8 cellular contexts compared by ENCODE assay signal in the genomic region with DNA sequence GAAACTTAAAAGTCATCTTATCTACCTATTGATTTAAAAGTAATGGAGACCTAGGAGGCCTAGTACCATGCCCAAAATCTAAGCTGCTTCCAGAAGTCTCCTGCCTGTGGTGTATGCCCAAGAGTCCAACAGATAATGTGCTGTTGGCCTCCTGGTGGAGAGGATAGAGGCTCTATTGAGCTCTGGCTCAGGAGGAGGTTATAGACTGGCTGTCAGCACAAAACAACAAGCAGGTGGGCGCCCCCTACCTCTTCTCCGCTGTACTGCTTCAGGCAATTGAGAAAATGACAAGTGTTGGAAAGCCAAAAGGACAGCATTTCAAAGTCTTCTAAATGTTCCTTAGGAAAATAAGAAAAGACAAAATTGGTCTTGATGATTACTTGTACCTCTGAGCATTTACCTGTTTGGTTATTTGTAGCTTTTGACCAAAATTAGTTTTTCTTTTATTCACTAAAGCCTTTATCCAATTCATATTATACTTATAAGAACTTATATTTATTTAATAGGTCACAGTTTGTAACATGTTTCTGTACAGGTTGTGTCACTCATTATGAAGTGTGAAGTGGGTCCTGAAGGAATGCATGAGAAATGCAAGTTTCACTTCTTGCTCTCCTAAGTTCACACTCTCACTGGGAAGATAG. TPM values are rescaled to one million over a fixed set of nuclear protein-coding genes. Genes with fewer than 3 reads are reported as not detected.
DNase-seq lines count a peak whose midpoint lies in the region; ATAC-seq and TF ChIP-seq lines count a peak whose summit lies in the region.

No MANE protein-coding gene starts in this region.

- no peak overlapping the region for H3K23ac ChIP-seq in neuronal stem cell (ENCODE audit: low read depth, low read length, poor library complexity)

- H3K9me3 ChIP-seq in neuronal stem cell (replicated peaks in 1 of 2; ENCODE audit: control insufficient read depth in 2 of 2, insufficient read depth in 1 of 2, low read depth in 1 of 2, low read length in 2 of 2): no peaks in the 10 kb centered on the region
- no peaks in the 10 kb centered on the region for H3K9me3 ChIP-seq in thoracic aorta

- peak; percentile 95 for ATAC-seq in GM18868 (IDR thresholded peaks at IDR 0.05; ENCODE audit: unreplicated experiment)
- peak; percentile 58 for ATAC-seq in HG03196 (IDR thresholded peaks at IDR 0.05; ENCODE audit: unreplicated experiment)
- ATAC-seq in thoracic aorta (ENCODE audit: insufficient number of reproducible peaks, low FRiP score, low read depth): no peak

- H3K27ac ChIP-seq in neuronal stem cell (replicated peaks; ENCODE audit: low read length): no peak overlapping the region
- H3K27ac ChIP-seq in thoracic aorta: no peak overlapping the region

- no peak overlapping the region for H2AFZ ChIP-seq in neuronal stem cell (ENCODE audit: low read length)

- H3K4me3 ChIP-seq in neuronal stem cell (ENCODE audit: low read length in 2 of 2): no peak overlapping the region
- H3K4me3 ChIP-seq in thoracic aorta: no peak overlapping the region

- H3K9ac ChIP-seq in neuronal stem cell (ENCODE audit: low read depth, low read length, poor library complexity): no peak overlapping the region

- H2BK5ac ChIP-seq in neuronal stem cell (ENCODE audit: low read length): no peak overlapping the region

- peak; percentile 15 for DNase-seq in AG09319 (ENCODE audit: extremely low read depth, low read depth)
- peak; percentile 42 for DNase-seq in NOMO-1 treated with dmso at 0.1 percent for 144 hours (lab: John Stamatoyannopoulos, UW; ENCODE audit: unreplicated experiment)
- DNase-seq in activated CD8-positive, alpha-beta memory T cell treated with anti-CD3 and anti-CD28 coated beads, Interleukin-2, amount 50 U/mL, for 1 hour (ENCODE audit: extremely low read depth): peak; percentile 25
- DNase-seq in erythroblast (lab: John Stamatoyannopoulos, UW): peak; percentile 67 to 72
- peak; percentile 67 for DNase-seq in neuronal stem cell (ENCODE audit: low spot score)
- DNase-seq in thoracic aorta (ENCODE audit: low spot score): no peak

- no peaks in the 10 kb centered on the region for H3K4me1 ChIP-seq in neuronal stem cell (ENCODE audit: control insufficient read depth in 2 of 2, insufficient read depth in 1 of 2, low read depth in 1 of 2, low read length in 2 of 2)
- H3K4me1 ChIP-seq in thoracic aorta (ENCODE audit: control insufficient read depth in 1 of 2, low read depth in 2 of 2): no peaks in the 10 kb centered on the region

- H3K79me1 ChIP-seq in neuronal stem cell (ENCODE audit: low read depth, low read length): peaks cover 2% of the 10 kb centered on the region

- no peak overlapping the region for H3K4me2 ChIP-seq in neuronal stem cell (ENCODE audit: insufficient read depth, low read length, poor library complexity, severe bottlenecking)

- H2BK15ac ChIP-seq in neuronal stem cell (ENCODE audit: low read length): no peak overlapping the region

- H4K91ac ChIP-seq in neuronal stem cell (ENCODE audit: low read depth, low read length, poor library complexity): no peak overlapping the region

- TF ChIP-seq CTCF in AG09319 (IDR thresholded peaks at IDR 0.05; ENCODE audit: low read depth, low read length) (peak; percentile 71), thoracic aorta (IDR thresholded peaks at IDR 0.05) (peak; percentile 29)

- H3K27me3 ChIP-seq in neuronal stem cell (ENCODE audit: control insufficient read depth in 3 of 3, insufficient read depth in 3 of 3, low read depth in 1 of 3, low read length in 3 of 3) (peaks cover 0 to 2% (median 0%) of the 10 kb centered on the region in 3 experiments), thoracic aorta (replicated peaks; ENCODE audit: insufficient read depth) (no peaks in the 10 kb centered on the region)

- H3K36me3 ChIP-seq in neuronal stem cell (replicated peaks in 1 of 2; ENCODE audit: control insufficient read depth in 2 of 2, insufficient read depth in 2 of 2, low read length in 2 of 2) (peaks cover 29 to 39% of the 10 kb centered on the region in 2 donors), thoracic aorta (no peaks in the 10 kb centered on the region)

- H4K8ac ChIP-seq in neuronal stem cell (ENCODE audit: low read depth, low read length): no peak overlapping the region

- no peak overlapping the region for H3K14ac ChIP-seq in neuronal stem cell (ENCODE audit: low read length)

- H2BK12ac ChIP-seq in neuronal stem cell (ENCODE audit: low read length): no peak overlapping the region

- no peak overlapping the region for H3K18ac ChIP-seq in neuronal stem cell (ENCODE audit: low read length)

- WGBS in neuronal stem cell (ENCODE audit: extremely low coverage in 2 of 2, insufficient read length in 2 of 2, insufficient replicate concordance in 1 of 2), 2 donors: no CpG with 5 or more reads among the region's 2 CpGs

- no peak overlapping the region for H2AK5ac ChIP-seq in neuronal stem cell (ENCODE audit: low read depth, low read length)

- no peak for TF ChIP-seq POLR2A in erythroblast (IDR thresholded peaks at IDR 0.05; ENCODE audit: low read length)

- H3K4ac ChIP-seq in neuronal stem cell (ENCODE audit: low read length): no peak overlapping the region

- no peak overlapping the region for H2BK120ac ChIP-seq in neuronal stem cell (ENCODE audit: low read depth, low read length)

RNA-seq across cellular contexts. Expression of gene GNB5, which starts 17.2 kb away (rescaled TPM):
- 20.4 TPM for polyA plus RNA-seq in neuronal stem cell (2013, experiment 1 of 2)
- polyA plus RNA-seq in neuronal stem cell (2013, experiment 2 of 2): 20.0 TPM
- 10 to 100 TPM; 27.9 to 43.2 TPM for total RNA-seq in thoracic aorta
